7 cellular contexts compared by ENCODE assay signal in the genomic region with DNA sequence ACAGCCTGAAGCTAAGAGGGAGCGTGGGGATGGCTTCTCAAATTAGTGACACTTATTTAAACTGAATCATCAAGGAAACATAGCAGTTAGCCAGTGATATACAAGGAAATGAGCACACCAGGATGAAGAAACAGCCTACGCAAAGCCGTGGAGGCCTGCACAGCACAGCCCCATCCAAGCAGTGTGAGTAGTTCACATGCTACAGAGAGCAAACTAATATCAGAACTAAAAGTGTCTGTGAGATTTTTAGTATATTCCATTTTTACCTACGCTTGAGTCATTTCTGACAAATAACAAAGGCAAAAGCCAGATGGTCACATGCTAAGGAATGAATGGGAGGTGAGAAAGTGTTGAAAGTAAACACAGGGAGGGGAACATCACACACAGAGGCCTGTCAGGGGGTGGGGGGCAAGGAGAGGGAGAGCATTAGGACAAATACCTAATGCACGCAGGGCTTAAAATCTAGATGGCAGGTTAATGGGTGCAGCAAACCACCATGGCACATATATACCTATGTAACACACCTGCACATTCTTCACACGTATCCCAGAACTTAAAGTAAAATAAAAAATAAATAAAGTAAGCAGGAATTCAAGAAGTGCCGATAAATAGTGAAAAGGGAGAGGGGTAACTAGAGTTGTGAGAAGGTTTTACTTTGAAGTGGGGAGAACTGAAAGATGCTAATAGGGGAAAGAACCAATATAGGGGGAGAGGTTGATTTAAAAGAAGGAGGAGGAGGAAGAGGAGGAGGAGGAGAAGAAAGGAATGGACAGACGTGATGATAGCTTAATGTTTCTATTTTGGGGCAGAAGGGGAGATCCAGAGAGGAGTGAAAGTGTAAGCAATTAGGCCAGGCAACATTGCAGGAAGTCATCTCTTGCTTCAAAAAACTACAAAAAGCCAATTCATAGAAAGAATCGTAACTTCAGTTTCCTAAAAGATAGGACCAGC.
DNase-seq lines count a peak whose midpoint lies in the region; ATAC-seq lines count a peak whose summit lies in the region.

No MANE protein-coding gene starts in this region.

- H3K36me3 Mint-ChIP-seq in activated CD8-positive, alpha-beta T cell treated with anti-CD3 and anti-CD28 coated beads, Interleukin-2, amount 10 ng/mL, durations not matched to agents 7 days and 5 days (ENCODE audit: low read depth): peaks cover 2% of the 10 kb centered on the region

- no peaks in the 10 kb centered on the region for H3K27me3 Mint-ChIP-seq in activated CD8-positive, alpha-beta T cell treated with anti-CD3 and anti-CD28 coated beads, Interleukin-2, amount 10 ng/mL, durations not matched to agents 7 days and 5 days (ENCODE audit: low read depth)

- DNase-seq in activated CD8-positive, alpha-beta T cell treated with anti-CD3 and anti-CD28 coated beads, Interleukin-2, amount 10 ng/mL, durations not matched to agents 7 days and 5 days: no peak
- peak; percentile 55 for DNase-seq in stimulated activated CD4-positive, alpha-beta T cell treated with anti-CD3 and anti-CD28 coated beads, Interleukin-4, amount 100 ng/mL, for 1 hour
- DNase-seq in NCI-H2196 (lab: John Stamatoyannopoulos, UW; ENCODE audit: unreplicated experiment) (no peak), DMS 273 treated with DMSO at 0.1 percent for 48 hours (lab: John Stamatoyannopoulos, UW) (no peak), hepatic stellate cell (ENCODE audit: low spot score) (no peak)

- POLR2A ChIA-PET in activated CD8-positive, alpha-beta T cell treated with anti-CD3 and anti-CD28 coated beads, Interleukin-2, amount 10 ng/mL, durations not matched to agents 7 days and 5 days (lab: Charles Lee): no interaction called here

- peaks cover 8% of the 10 kb centered on the region for H3K9me3 Mint-ChIP-seq in activated CD8-positive, alpha-beta T cell treated with anti-CD3 and anti-CD28 coated beads, Interleukin-2, amount 10 ng/mL, durations not matched to agents 7 days and 5 days (ENCODE audit: insufficient read depth)

- CTCF ChIA-PET in activated CD8-positive, alpha-beta T cell treated with anti-CD3 and anti-CD28 coated beads, Interleukin-2, amount 10 ng/mL, durations not matched to agents 7 days and 5 days (lab: Charles Lee): interaction anchor here (1.2 to 1.5 kb wide), 2 partner anchors 12 to 74 kb away, joined by 3 to 5 read pairs; no protein-coding TSS in a partner anchor

- peak overlapping the region; percentile 82 for H3K27ac Mint-ChIP-seq in activated CD8-positive, alpha-beta T cell treated with anti-CD3 and anti-CD28 coated beads, Interleukin-2, amount 10 ng/mL, durations not matched to agents 7 days and 5 days

- H3K4me3 Mint-ChIP-seq in activated CD8-positive, alpha-beta T cell treated with anti-CD3 and anti-CD28 coated beads, Interleukin-2, amount 10 ng/mL, durations not matched to agents 7 days and 5 days: peak overlapping the region; percentile 58

- H3K4me1 Mint-ChIP-seq in activated CD8-positive, alpha-beta T cell treated with anti-CD3 and anti-CD28 coated beads, Interleukin-2, amount 10 ng/mL, durations not matched to agents 7 days and 5 days (ENCODE audit: low read depth): peaks cover 26% of the 10 kb centered on the region

- ATAC-seq in GM19397 (IDR thresholded peaks at IDR 0.05; ENCODE audit: unreplicated experiment) (peak; percentile 83), HG03064 (IDR thresholded peaks at IDR 0.05; ENCODE audit: low read depth, unreplicated experiment) (peak; percentile 90)
- ATAC-seq in activated CD8-positive, alpha-beta T cell treated with anti-CD3 and anti-CD28 coated beads, Interleukin-2, amount 10 ng/mL, durations not matched to agents 7 days and 5 days: peak; percentile 59
